ENCODE assay signal across 24 cellular contexts in genomic region chr3:108067768-108068167, GRCh38. TPM values are rescaled to one million over a fixed set of nuclear protein-coding genes. Genes with fewer than 3 reads are reported as not detected.
DNase-seq lines count a peak whose midpoint lies in the region; ATAC-seq and TF ChIP-seq lines count a peak whose summit lies in the region.
"Had no signal": no experiment of that assay in that cellular context is flagged by ENCODE, and none has a peak within 500 bp of the region (broad histone marks: within the 10 kb centered on the region; RNA-seq: fewer than 3 reads in every experiment).

No MANE protein-coding gene starts in this region.

- no peaks in the 10 kb centered on the region for H3K27me3 ChIP-seq in stomach

- no peak for TF ChIP-seq CTCF in activated B cell treated with CpG ODN at 0.5 μM for 24 hours (IDR thresholded peaks at IDR 0.05)
- TF ChIP-seq CTCF in stomach (IDR thresholded peaks at IDR 0.05) = no peak
- no peak for TF ChIP-seq CTCF in osteocyte (IDR thresholded peaks at IDR 0.05)

- TF ChIP-seq POLR2A in stomach (IDR thresholded peaks at IDR 0.05) = no peak
- no peak for TF ChIP-seq POLR2A in GM18505 (IDR thresholded peaks at IDR 0.05; ENCODE audit: borderline replicate concordance, extremely low read depth, insufficient read depth, insufficient read length)

- intact Hi-C loops in activated CD4-positive, alpha-beta T cell treated with anti-CD3 and anti-CD28 coated beads, Interleukin-2, amount 10 ng/mL, durations not matched to agents 24 days and 14 days (cut with micrococcal nuclease) = loop anchor here (2.0 kb wide), 1 partner anchor 15 kb away; no protein-coding TSS in a partner anchor
- intact Hi-C loops in activated B cell treated with CpG ODN at 0.5 μM for 24 hours (cut with micrococcal nuclease) = no loop called here
- intact Hi-C loops in stomach (cut with DNase I; ENCODE audit: low total_unique reads) = no loop called here

- H3K9me3 Mint-ChIP-seq in activated CD4-positive, alpha-beta T cell treated with anti-CD3 and anti-CD28 coated beads, Interleukin-2, amount 10 ng/mL, durations not matched to agents 24 days and 14 days = peaks cover 3% of the 10 kb centered on the region
- no peaks in the 10 kb centered on the region for H3K9me3 Mint-ChIP-seq in activated B cell treated with CpG ODN at 0.5 μM for 24 hours
- no peaks in the 10 kb centered on the region for H3K9me3 Mint-ChIP-seq in effector memory CD8-positive, alpha-beta T cell
- H3K9me3 Mint-ChIP-seq in osteocyte (ENCODE audit: unreplicated experiment) = no peaks in the 10 kb centered on the region
- H3K9me3 Mint-ChIP-seq: activated naive CD4-positive, alpha-beta T cell treated with anti-CD3 and anti-CD28 coated beads for 36 hours; brain; endodermal cell; neural crest cell had no signal

- ATAC-seq in activated B cell treated with CpG ODN at 0.5 μM for 24 hours (ENCODE audit: low read depth) (no peak), GM18505 (IDR thresholded peaks at IDR 0.05; ENCODE audit: unreplicated experiment) (no peak)
- no peak for ATAC-seq in effector memory CD8-positive, alpha-beta T cell (replicated peaks)
- ATAC-seq: activated CD4-positive, alpha-beta T cell treated with anti-CD3 and anti-CD28 coated beads for 36 hours; psoas muscle had no signal

- WGBS in stomach, 5 donors = 10 to 46% (median 29%) methylated on average over 1 of the region's 1 CpG

- peaks cover 7 to 29% (median 16%) of the 10 kb centered on the region in 4 donors for H3K4me1 ChIP-seq in stomach
- H3K4me1 ChIP-seq: psoas muscle had no signal

- POLR2A ChIA-PET in activated B cell treated with CpG ODN at 0.5 μM for 24 hours (lab: Charles Lee) = interaction anchor here (1.1 to 1.3 kb wide), 2 partner anchors 14 to 58 kb away, joined by 3 to 4 read pairs; no protein-coding TSS in a partner anchor

- peak overlapping the region in 3 of 5 donors; percentile 15 to 69 (median 40) for H3K27ac ChIP-seq in stomach
- H3K27ac ChIP-seq: 22Rv1, left ventricle myocardium inferior, psoas muscle had no signal

- peaks cover 6 to 33% (median 17%) of the 10 kb centered on the region in 4 donors for H3K36me3 ChIP-seq in stomach

- H3K27me3 Mint-ChIP-seq in activated CD4-positive, alpha-beta T cell treated with anti-CD3 and anti-CD28 coated beads, Interleukin-2, amount 10 ng/mL, durations not matched to agents 24 days and 14 days = no peaks in the 10 kb centered on the region
- no peaks in the 10 kb centered on the region for H3K27me3 Mint-ChIP-seq in activated B cell treated with CpG ODN at 0.5 μM for 24 hours
- H3K27me3 Mint-ChIP-seq in effector memory CD8-positive, alpha-beta T cell = no peaks in the 10 kb centered on the region
- no peaks in the 10 kb centered on the region for H3K27me3 Mint-ChIP-seq in osteocyte (ENCODE audit: unreplicated experiment)
- H3K27me3 Mint-ChIP-seq: activated CD4-positive, alpha-beta T cell treated with anti-CD3 and anti-CD28 coated beads for 36 hours; brain had no signal

- peak; percentile 53 for DNase-seq in activated CD4-positive, alpha-beta T cell treated with anti-CD3 and anti-CD28 coated beads, Interleukin-2, amount 10 ng/mL, durations not matched to agents 24 days and 14 days
- no peak for DNase-seq in activated CD4-positive, alpha-beta T cell treated with anti-CD3 and anti-CD28 coated beads for 4 hours
- DNase-seq in activated B cell treated with CpG ODN at 0.5 μM for 24 hours = no peak
- no peak for DNase-seq in effector memory CD8-positive, alpha-beta T cell
- no peak for DNase-seq in stomach
- no peak for DNase-seq in osteocyte (ENCODE audit: extremely low spot score, unreplicated experiment)
- no peak for DNase-seq in NCI-H526 (lab: John Stamatoyannopoulos, UW)
- DNase-seq: activated CD4-positive, alpha-beta T cell treated with anti-CD3 and anti-CD28 coated beads for 36 hours; activated CD8-positive, alpha-beta memory T cell treated with anti-CD3 and anti-CD28 coated beads, Interleukin-2, amount 50 U/mL, for 48 hours; activated naive CD4-positive, alpha-beta T cell treated with anti-CD3 and anti-CD28 coated beads for 36 hours; AML-193; endodermal cell; left ventricle myocardium inferior; MV-4-11; NCI-H1694 treated with DMSO at 0.1 percent for 48 hours; NCI-H748 treated with DMSO at 0.1 percent for 48 hours; psoas muscle; Right ventricle myocardium superior; stimulated activated CD4-positive, alpha-beta T cell treated with anti-CD3 and anti-CD28 coated beads, Interleukin-2, amount 100 ng/mL, for 24 hours had no signal

- no peaks in the 10 kb centered on the region for H3K9me3 ChIP-seq in stomach
- H3K9me3 ChIP-seq: left ventricle myocardium inferior, psoas muscle had no signal

- no peak overlapping the region for H3K27ac Mint-ChIP-seq in activated CD4-positive, alpha-beta T cell treated with anti-CD3 and anti-CD28 coated beads, Interleukin-2, amount 10 ng/mL, durations not matched to agents 24 days and 14 days
- peak overlapping the region; percentile 62 for H3K27ac Mint-ChIP-seq in activated B cell treated with CpG ODN at 0.5 μM for 24 hours
- H3K27ac Mint-ChIP-seq in effector memory CD8-positive, alpha-beta T cell = peak overlapping the region; percentile 29 to 82
- H3K27ac Mint-ChIP-seq in osteocyte (ENCODE audit: unreplicated experiment) = no peak overlapping the region
- H3K27ac Mint-ChIP-seq: activated CD4-positive, alpha-beta T cell treated with anti-CD3 and anti-CD28 coated beads for 36 hours; activated naive CD4-positive, alpha-beta T cell treated with anti-CD3 and anti-CD28 coated beads for 36 hours; endodermal cell had no signal

- no peak overlapping the region for H3K4me3 Mint-ChIP-seq in activated CD4-positive, alpha-beta T cell treated with anti-CD3 and anti-CD28 coated beads, Interleukin-2, amount 10 ng/mL, durations not matched to agents 24 days and 14 days
- no peak overlapping the region for H3K4me3 Mint-ChIP-seq in activated B cell treated with CpG ODN at 0.5 μM for 24 hours
- no peak overlapping the region for H3K4me3 Mint-ChIP-seq in effector memory CD8-positive, alpha-beta T cell
- H3K4me3 Mint-ChIP-seq in osteocyte (ENCODE audit: unreplicated experiment) = no peak overlapping the region
- H3K4me3 Mint-ChIP-seq: activated CD4-positive, alpha-beta T cell treated with anti-CD3 and anti-CD28 coated beads for 36 hours; activated naive CD4-positive, alpha-beta T cell treated with anti-CD3 and anti-CD28 coated beads for 36 hours; brain; endodermal cell; neural crest cell had no signal

- no peak for TF ChIP-seq EP300 in stomach (IDR thresholded peaks at IDR 0.05)

- H3K4me1 Mint-ChIP-seq in activated CD4-positive, alpha-beta T cell treated with anti-CD3 and anti-CD28 coated beads, Interleukin-2, amount 10 ng/mL, durations not matched to agents 24 days and 14 days = peaks cover 55% of the 10 kb centered on the region
- H3K4me1 Mint-ChIP-seq in activated B cell treated with CpG ODN at 0.5 μM for 24 hours (peaks cover 86% of the 10 kb centered on the region), osteocyte (ENCODE audit: unreplicated experiment) (no peaks in the 10 kb centered on the region)
- H3K4me1 Mint-ChIP-seq in effector memory CD8-positive, alpha-beta T cell (ENCODE audit: low read depth in 2 of 2) = peaks cover 43 to 75% of the 10 kb centered on the region in 2 donors
- H3K4me1 Mint-ChIP-seq: brain, neural crest cell had no signal

- H3K4me3 ChIP-seq in stomach = no peak overlapping the region
- H3K4me3 ChIP-seq: left ventricle myocardium inferior, psoas muscle, skin epidermis had no signal

- CTCF ChIA-PET in activated B cell treated with CpG ODN at 0.5 μM for 24 hours (lab: Charles Lee) = no interaction called here

- peaks cover 64% of the 10 kb centered on the region for H3K36me3 Mint-ChIP-seq in activated CD4-positive, alpha-beta T cell treated with anti-CD3 and anti-CD28 coated beads, Interleukin-2, amount 10 ng/mL, durations not matched to agents 24 days and 14 days (ENCODE audit: low read depth)
- H3K36me3 Mint-ChIP-seq in activated B cell treated with CpG ODN at 0.5 μM for 24 hours (ENCODE audit: low read depth) = peaks cover 78% of the 10 kb centered on the region
- peaks cover 43% of the 10 kb centered on the region for H3K36me3 Mint-ChIP-seq in effector memory CD8-positive, alpha-beta T cell (ENCODE audit: insufficient read depth)
- peaks cover 21% of the 10 kb centered on the region for H3K36me3 Mint-ChIP-seq in osteocyte (ENCODE audit: unreplicated experiment)

RNA-seq across cellular contexts. Expression of gene CD47, which starts 23.1 kb away (rescaled TPM):
- 104 and 109 TPM in 2 replicates for total RNA-seq in activated CD4-positive, alpha-beta T cell treated with anti-CD3 and anti-CD28 coated beads, Interleukin-2, amount 10 ng/mL, durations not matched to agents 24 days and 14 days
- 158 and 184 TPM in 2 replicates for total RNA-seq in activated B cell treated with CpG ODN at 0.5 μM for 24 hours
- total RNA-seq in stomach = 100 to 1,000 TPM in 3 of 5 donors, 10 to 100 TPM in 2; 15.9 to 154 (median 101) TPM
- 10 to 100 TPM; 35.9 to 92.6 (median 67.2) TPM for polyA plus RNA-seq in stomach
- 44.8 and 51.2 TPM in 2 replicates for total RNA-seq in osteocyte

Comparison
In these comparisons a context has a peak if more than half of its experiments do, and no peak if none do; other contexts are left out.
1. H3K27ac Mint-ChIP-seq: peak in activated B cell treated with CpG ODN at 0.5 μM for 24 hours (single experiment) and effector memory CD8-positive, alpha-beta T cell (2 of 2); none in activated CD4-positive, alpha-beta T cell treated with anti-CD3 and anti-CD28 coated beads, Interleukin-2, amount 10 ng/mL, durations not matched to agents 24 days and 14 days (single experiment) and osteocyte (single experiment).